21 cellular contexts compared by ENCODE assay signal in genomic region chr19:51357952-51358351, GRCh38. TPM values are rescaled to one million over a fixed set of nuclear protein-coding genes. Genes with fewer than 3 reads are reported as not detected.
DNase-seq lines count a peak whose midpoint lies in the region; ATAC-seq and TF ChIP-seq lines count a peak whose summit lies in the region.
"Had no signal": no experiment of that assay in that cellular context is flagged by ENCODE, and none has a peak within 500 bp of the region (broad histone marks: within the 10 kb centered on the region; RNA-seq: fewer than 3 reads in every experiment).

No MANE protein-coding gene starts in this region.

- intact Hi-C loops in natural killer cell (cut with micrococcal nuclease): no loop called here

- H3K27me3 Mint-ChIP-seq in natural killer cell treated with Interleukin-12 subunit alpha and Interleukin-12 subunit beta and Interleukin-15 and Interleukin-18, amount 100 ng/mL, for 72 hours: no peaks in the 10 kb centered on the region
- H3K27me3 Mint-ChIP-seq in natural killer cell (ENCODE audit: low read depth in 2 of 2): no peaks in the 10 kb centered on the region
- no peaks in the 10 kb centered on the region for H3K27me3 Mint-ChIP-seq in endodermal cell (ENCODE audit: insufficient read depth)
- H3K27me3 Mint-ChIP-seq in naive thymus-derived CD8-positive, alpha-beta T cell: no peaks in the 10 kb centered on the region

- peaks cover 18 to 21% of the 10 kb centered on the region in 2 donors for H3K4me1 Mint-ChIP-seq in natural killer cell treated with Interleukin-12 subunit alpha and Interleukin-12 subunit beta and Interleukin-15 and Interleukin-18, amount 100 ng/mL, for 72 hours (ENCODE audit: low read depth in 2 of 2)
- H3K4me1 Mint-ChIP-seq in natural killer cell (peaks cover 4 to 15% of the 10 kb centered on the region in 2 donors), endodermal cell (peaks cover 30% of the 10 kb centered on the region)
- H3K4me1 Mint-ChIP-seq in naive thymus-derived CD8-positive, alpha-beta T cell: peaks cover 18 to 47% (median 37%) of the 10 kb centered on the region in 4 donors

- H3K9me3 Mint-ChIP-seq in natural killer cell treated with Interleukin-12 subunit alpha and Interleukin-12 subunit beta and Interleukin-15 and Interleukin-18, amount 100 ng/mL, for 72 hours: no peaks in the 10 kb centered on the region
- no peaks in the 10 kb centered on the region for H3K9me3 Mint-ChIP-seq in natural killer cell
- no peaks in the 10 kb centered on the region for H3K9me3 Mint-ChIP-seq in endodermal cell
- H3K9me3 Mint-ChIP-seq in naive thymus-derived CD8-positive, alpha-beta T cell: no peaks in the 10 kb centered on the region
- H3K9me3 Mint-ChIP-seq: CD8-positive, alpha-beta memory T cell had no signal

- no peaks in the 10 kb centered on the region for H3K36me3 ChIP-seq in endodermal cell (ENCODE audit: control insufficient read depth, insufficient read depth, low read length)

- H3K27me3 ChIP-seq in endodermal cell (ENCODE audit: control insufficient read depth, insufficient read depth, low read length, poor library complexity, severe bottlenecking): no peaks in the 10 kb centered on the region
- H3K27me3 ChIP-seq: BLaER1 treated with 17β-estradiol and CSF1 and Interleukin-3, amounts not matched to agents 10 nM and 100 nM had no signal

- no peak overlapping the region for H3K27ac ChIP-seq in endodermal cell (ENCODE audit: low read depth, low read length)
- H3K27ac ChIP-seq: BLaER1 treated with 17β-estradiol and CSF1 and Interleukin-3, amounts not matched to agents 10 nM and 100 nM had no signal

- POLR2A ChIA-PET in naive thymus-derived CD8-positive, alpha-beta T cell (lab: Charles Lee): no interaction called here

- WGBS in endodermal cell (ENCODE audit: insufficient coverage in 1 of 2, insufficient read length in 1 of 2), 2 experiments: 89 to 91% methylated on average over 5 to 7 of the region's 7 CpGs

- H3K36me3 Mint-ChIP-seq in natural killer cell treated with Interleukin-12 subunit alpha and Interleukin-12 subunit beta and Interleukin-15 and Interleukin-18, amount 100 ng/mL, for 72 hours: no peaks in the 10 kb centered on the region
- no peaks in the 10 kb centered on the region for H3K36me3 Mint-ChIP-seq in natural killer cell
- peaks cover 3% of the 10 kb centered on the region for H3K36me3 Mint-ChIP-seq in endodermal cell (ENCODE audit: low read depth)
- peaks cover 0 to 2% (median 0%) of the 10 kb centered on the region in 3 donors for H3K36me3 Mint-ChIP-seq in naive thymus-derived CD8-positive, alpha-beta T cell

- no peak for ATAC-seq in natural killer cell treated with Interleukin-12 subunit alpha and Interleukin-12 subunit beta and Interleukin-15 and Interleukin-18, amount 100 ng/mL, for 72 hours
- no peak for ATAC-seq in natural killer cell
- ATAC-seq in naive thymus-derived CD8-positive, alpha-beta T cell: no peak
- ATAC-seq: SK-N-SH treated with all-trans-retinoic acid at 6 μM for 48 hours had no signal

- no peaks in the 10 kb centered on the region for H3K9me3 ChIP-seq in endodermal cell (ENCODE audit: control insufficient read depth, low read length)
- H3K9me3 ChIP-seq: BLaER1 treated with 17β-estradiol and CSF1 and Interleukin-3, amounts not matched to agents 10 nM and 100 nM had no signal

- no peak overlapping the region for H3K9ac ChIP-seq in endodermal cell (ENCODE audit: extremely low read depth, low read length, poor library complexity, severe bottlenecking)

- no peak overlapping the region for H3K4me3 Mint-ChIP-seq in natural killer cell treated with Interleukin-12 subunit alpha and Interleukin-12 subunit beta and Interleukin-15 and Interleukin-18, amount 100 ng/mL, for 72 hours
- no peak overlapping the region for H3K4me3 Mint-ChIP-seq in natural killer cell
- no peak overlapping the region for H3K4me3 Mint-ChIP-seq in endodermal cell
- no peak overlapping the region for H3K4me3 Mint-ChIP-seq in naive thymus-derived CD8-positive, alpha-beta T cell
- H3K4me3 Mint-ChIP-seq: CD8-positive, alpha-beta memory T cell had no signal

- no peak overlapping the region for H3K4me3 ChIP-seq in endodermal cell (ENCODE audit: low read length)
- H3K4me3 ChIP-seq: BLaER1 treated with 17β-estradiol and CSF1 and Interleukin-3, amounts not matched to agents 10 nM and 100 nM had no signal

- peaks cover 7% of the 10 kb centered on the region for H3K4me1 ChIP-seq in endodermal cell (ENCODE audit: control insufficient read depth, insufficient read depth, low read length)

- no peak overlapping the region for H3K27ac Mint-ChIP-seq in natural killer cell treated with Interleukin-12 subunit alpha and Interleukin-12 subunit beta and Interleukin-15 and Interleukin-18, amount 100 ng/mL, for 72 hours
- H3K27ac Mint-ChIP-seq in natural killer cell (no peak overlapping the region), endodermal cell (no peak overlapping the region)
- H3K27ac Mint-ChIP-seq in naive thymus-derived CD8-positive, alpha-beta T cell: peak overlapping the region in 3 of 10 donors; percentile 79 to 86 (median 83)

- TF ChIP-seq CTCF in natural killer cell (IDR thresholded peaks at IDR 0.05) (no peak), endodermal cell (conservative IDR thresholded peaks at IDR 0.05) (no peak)

- peak; percentile 32 for DNase-seq in natural killer cell treated with Interleukin-12 subunit alpha and Interleukin-12 subunit beta and Interleukin-15 and Interleukin-18, amount 100 ng/mL, for 72 hours (ENCODE audit: low spot score)
- DNase-seq in natural killer cell: no peak
- DNase-seq in endodermal cell: peak; percentile 36
- no peak for DNase-seq in naive thymus-derived CD8-positive, alpha-beta T cell
- DNase-seq in NOMO-1 (lab: John Stamatoyannopoulos, UW; ENCODE audit: unreplicated experiment in 2 of 2): no peak
- DNase-seq in GOT3 (lab: John Stamatoyannopoulos, UW): no peak
- DNase-seq: CD8-positive, alpha-beta memory T cell; DMS79 treated with DMSO at 0.1 percent for 48 hours; IMR-90; NCI-H1417; NCI-H187; NCI-H2107; NCI-H510A; NCI-H748 treated with DMSO at 0.1 percent for 48 hours; NK-92 treated with Interleukin-12 subunit alpha and Interleukin-12 subunit beta, amount 100 ng/mL, for 24 hours; SHP77 treated with DMSO at 0.1 percent for 48 hours had no signal

RNA-seq across cellular contexts. Expression of gene ETFB, which starts 8.2 kb away (rescaled TPM):
- 10 to 100 TPM; 41.1 to 83.8 TPM for total RNA-seq in natural killer cell treated with Interleukin-12 subunit alpha and Interleukin-12 subunit beta and Interleukin-15 and Interleukin-18, amount 100 ng/mL, for 72 hours
- total RNA-seq in natural killer cell: 10 to 100 TPM; 44.9 to 60.1 (median 55.0) TPM
- 10 to 100 TPM; 54.3 to 77.3 TPM for total RNA-seq in endodermal cell
- 65.3 TPM for polyA plus RNA-seq in endodermal cell (2013, experiment 1 of 2)
- 60.7 TPM for polyA plus RNA-seq in endodermal cell (2013, experiment 2 of 2)
- total RNA-seq in naive thymus-derived CD8-positive, alpha-beta T cell: 10 to 100 TPM; 46.2 to 48.1 TPM
- polyA plus RNA-seq in naive thymus-derived CD8-positive, alpha-beta T cell: 100 to 1,000 TPM in 1 of 3 donors, 10 to 100 TPM in 2; 85.8 to 104 (median 91.5) TPM

RNA-seq across cellular contexts. Expression of gene CLDND2, which starts 10.9 kb away (rescaled TPM):
- total RNA-seq in natural killer cell treated with Interleukin-12 subunit alpha and Interleukin-12 subunit beta and Interleukin-15 and Interleukin-18, amount 100 ng/mL, for 72 hours: 10 to 100 TPM; 49.6 to 74.3 TPM
- total RNA-seq in natural killer cell (10 to 100 TPM; 72.8 to 83.2 (median 75.3) TPM), endodermal cell (1 to 10 TPM; 1.3 to 2.5 TPM)
- 3.7 TPM for polyA plus RNA-seq in endodermal cell (2013, experiment 1 of 2)
- polyA plus RNA-seq in endodermal cell (2013, experiment 2 of 2): 2.4 TPM
- 1 to 10 TPM in 1 of 2 experiments, under 1 TPM in 1; 0.73 to 1.7 TPM for total RNA-seq in naive thymus-derived CD8-positive, alpha-beta T cell
- not detected for polyA plus RNA-seq in naive thymus-derived CD8-positive, alpha-beta T cell
- total RNA-seq: IMR-90, M059J had no signal
- polyA plus RNA-seq: IMR-90 had no signal

RNA-seq across cellular contexts. Expression of gene NKG7, which starts 14.5 kb away (rescaled TPM):
- total RNA-seq in natural killer cell treated with Interleukin-12 subunit alpha and Interleukin-12 subunit beta and Interleukin-15 and Interleukin-18, amount 100 ng/mL, for 72 hours: 1,000 to 10,000 TPM; 1,196 to 2,045 TPM
- total RNA-seq in natural killer cell: 1,000 to 10,000 TPM; 2,907 to 3,894 (median 3,151) TPM
- not detected for total RNA-seq in endodermal cell
- not detected for polyA plus RNA-seq in endodermal cell (2013, experiment 1 of 2)
- not detected for polyA plus RNA-seq in endodermal cell (2013, experiment 2 of 2)
- total RNA-seq in naive thymus-derived CD8-positive, alpha-beta T cell: 1 to 10 TPM; 3.8 to 5.6 TPM
- polyA plus RNA-seq in naive thymus-derived CD8-positive, alpha-beta T cell: 1,000 to 10,000 TPM in 1 of 3 donors, 10 to 100 TPM in 2; 41.7 to 1,629 (median 63.8) TPM
- total RNA-seq: HT-29, IMR-90, M059J, OCI-LY7 had no signal
- polyA plus RNA-seq: IMR-90 had no signal

RNA-seq across cellular contexts. Expression of gene VSIG10L, which starts 16.0 kb away (rescaled TPM):
- 1 to 10 TPM; 1.0 to 2.0 TPM for total RNA-seq in natural killer cell treated with Interleukin-12 subunit alpha and Interleukin-12 subunit beta and Interleukin-15 and Interleukin-18, amount 100 ng/mL, for 72 hours
- total RNA-seq in natural killer cell: under 1 TPM in 2 of 3 donors, not detected in 1; 0.52 to 0.68 TPM
- 10 to 100 TPM in 1 of 2 donors, 1 to 10 TPM in 1; 6.4 to 11.5 TPM for total RNA-seq in endodermal cell
- 7.5 TPM for polyA plus RNA-seq in endodermal cell (2013, experiment 1 of 2)
- polyA plus RNA-seq in endodermal cell (2013, experiment 2 of 2): 7.0 TPM
- under 1 TPM; 0.11 to 0.60 TPM for total RNA-seq in naive thymus-derived CD8-positive, alpha-beta T cell
- polyA plus RNA-seq in naive thymus-derived CD8-positive, alpha-beta T cell: under 1 TPM in 2 of 3 donors, not detected in 1; 0.10 to 0.21 TPM

RNA-seq across cellular contexts. Expression of gene LIM2, which starts 29.8 kb away (rescaled TPM):
- 10 to 100 TPM in 1 of 2 donors, 1 to 10 TPM in 1; 2.1 to 12.6 TPM for total RNA-seq in natural killer cell treated with Interleukin-12 subunit alpha and Interleukin-12 subunit beta and Interleukin-15 and Interleukin-18, amount 100 ng/mL, for 72 hours
- total RNA-seq in natural killer cell: 10 to 100 TPM in 1 of 3 donors, 1 to 10 TPM in 2; 5.9 to 10.3 (median 8.5) TPM
- total RNA-seq in endodermal cell: not detected
- polyA plus RNA-seq in endodermal cell (2013, experiment 1 of 2): not detected
- not detected for polyA plus RNA-seq in endodermal cell (2013, experiment 2 of 2)
- not detected for total RNA-seq in naive thymus-derived CD8-positive, alpha-beta T cell
- under 1 TPM in 1 of 3 donors, not detected in 2; 0.68 TPM for polyA plus RNA-seq in naive thymus-derived CD8-positive, alpha-beta T cell
- total RNA-seq: HT-29, IMR-90, M059J, OCI-LY7 had no signal
- polyA plus RNA-seq: IMR-90 had no signal

Comparison
In these comparisons a context has a peak if more than half of its experiments do, and no peak if none do; other contexts are left out.
1. DNase-seq: peak in natural killer cell treated with Interleukin-12 subunit alpha and Interleukin-12 subunit beta and Interleukin-15 and Interleukin-18, amount 100 ng/mL, for 72 hours (single experiment) and endodermal cell (single experiment); none in natural killer cell (single experiment), naive thymus-derived CD8-positive, alpha-beta T cell (0 of 10), NOMO-1 (0 of 2) and GOT3 (single experiment).
2. RNA of gene CLDND2, which starts 10.9 kb away (total RNA-seq): 72.8 to 83.2 TPM in natural killer cell and 49.6 to 74.3 TPM in natural killer cell treated with Interleukin-12 subunit alpha and Interleukin-12 subunit beta and Interleukin-15 and Interleukin-18, amount 100 ng/mL, for 72 hours; 1.3 to 2.5 TPM in endodermal cell and 0.73 to 1.7 TPM in naive thymus-derived CD8-positive, alpha-beta T cell; every median in the first group is over 10 times any median in the second.
3. RNA of gene NKG7, which starts 14.5 kb away (total RNA-seq): 2,907 to 3,894 TPM in natural killer cell and 1,196 to 2,045 TPM in natural killer cell treated with Interleukin-12 subunit alpha and Interleukin-12 subunit beta and Interleukin-15 and Interleukin-18, amount 100 ng/mL, for 72 hours; 3.8 to 5.6 TPM in naive thymus-derived CD8-positive, alpha-beta T cell and not detected in endodermal cell; every median in the first group is over 100 times any median in the second.